In the genomic region with DNA sequence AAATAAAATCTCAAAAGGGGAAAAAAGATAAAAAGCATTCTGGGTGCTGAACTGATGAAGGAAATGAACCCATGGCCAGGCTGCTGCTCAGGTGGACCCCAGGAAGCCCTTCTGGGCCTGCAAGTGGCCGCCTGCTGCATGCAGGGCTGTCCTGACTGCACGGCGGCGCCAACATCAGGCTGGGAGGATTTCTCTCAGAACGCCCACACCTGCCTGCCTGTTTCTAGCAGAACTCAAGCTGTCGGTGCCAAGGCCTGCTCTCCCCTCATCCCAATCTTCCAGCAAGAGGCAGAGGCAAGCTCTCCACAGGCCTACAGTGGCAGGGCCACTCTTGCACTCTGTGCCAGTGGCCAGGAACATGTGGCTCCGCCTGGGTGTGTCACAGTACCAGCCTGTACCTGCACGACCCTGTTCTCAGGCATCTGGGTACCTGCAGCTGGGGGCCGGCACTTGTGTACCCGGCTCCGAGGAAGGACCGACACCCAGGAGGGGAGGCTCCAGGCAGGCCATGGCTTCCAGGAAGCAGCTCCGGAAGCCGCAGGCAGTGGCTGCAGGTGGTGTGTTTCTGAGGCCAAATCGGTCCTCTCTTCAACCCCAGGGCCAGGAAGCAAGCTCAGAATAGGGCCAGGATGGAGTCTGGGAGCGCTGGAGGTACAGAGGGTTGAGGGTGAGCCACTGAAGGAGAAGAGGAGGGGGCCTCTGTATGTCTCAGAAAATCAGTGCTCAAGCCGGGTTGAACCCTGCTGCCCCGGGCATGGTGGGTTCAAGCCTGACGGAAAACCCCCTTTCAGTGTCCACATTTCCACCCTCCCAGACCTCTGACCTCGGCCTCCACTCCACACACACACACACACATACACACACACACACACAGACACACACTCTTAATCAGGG, we compare ENCODE assay signal across 1 cellular context.
TF ChIP-seq lines count a peak whose summit lies in the region.

No MANE protein-coding gene starts in this region.

TF ChIP-seq in HEK293, 187 proteins besides CTCF, POLR2A, EP300 and RAD21 (continued from another document):
- TF ChIP-seq HIC1 (tag by site-specific recombination; IDR thresholded peaks at IDR 0.05) (no peak), SP7 (tag by site-specific recombination; IDR thresholded peaks at IDR 0.05) (no peak), RBAK (tag by site-specific recombination; IDR thresholded peaks at IDR 0.05) (no peak), ZNF350 (tag by site-specific recombination; IDR thresholded peaks at IDR 0.05) (no peak), TRIM28 (IDR thresholded peaks at IDR 0.05; ENCODE audit: borderline replicate concordance, low read length) (no peak), ZNF174 (tag by site-specific recombination; IDR thresholded peaks at IDR 0.05) (no peak), ZNF37A (tag by site-specific recombination; IDR thresholded peaks at IDR 0.05) (no peak), ZNF324 (tag by site-specific recombination; IDR thresholded peaks at IDR 0.05) (no peak)
- TF ChIP-seq, protein P1, sequence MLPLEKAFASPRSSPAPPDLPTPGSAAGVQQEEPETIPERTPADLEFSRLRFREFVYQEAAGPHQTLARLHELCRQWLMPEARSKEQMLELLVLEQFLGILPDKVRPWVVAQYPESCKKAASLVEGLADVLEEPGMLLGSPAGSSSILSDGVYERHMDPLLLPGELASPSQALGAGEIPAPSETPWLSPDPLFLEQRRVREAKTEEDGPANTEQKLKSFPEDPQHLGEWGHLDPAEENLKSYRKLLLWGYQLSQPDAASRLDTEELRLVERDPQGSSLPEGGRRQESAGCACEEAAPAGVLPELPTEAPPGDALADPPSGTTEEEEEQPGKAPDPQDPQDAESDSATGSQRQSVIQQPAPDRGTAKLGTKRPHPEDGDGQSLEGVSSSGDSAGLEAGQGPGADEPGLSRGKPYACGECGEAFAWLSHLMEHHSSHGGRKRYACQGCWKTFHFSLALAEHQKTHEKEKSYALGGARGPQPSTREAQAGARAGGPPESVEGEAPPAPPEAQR (tag by site-specific recombination; IDR thresholded peaks at IDR 0.05): no peak
- TF ChIP-seq, protein P2, sequence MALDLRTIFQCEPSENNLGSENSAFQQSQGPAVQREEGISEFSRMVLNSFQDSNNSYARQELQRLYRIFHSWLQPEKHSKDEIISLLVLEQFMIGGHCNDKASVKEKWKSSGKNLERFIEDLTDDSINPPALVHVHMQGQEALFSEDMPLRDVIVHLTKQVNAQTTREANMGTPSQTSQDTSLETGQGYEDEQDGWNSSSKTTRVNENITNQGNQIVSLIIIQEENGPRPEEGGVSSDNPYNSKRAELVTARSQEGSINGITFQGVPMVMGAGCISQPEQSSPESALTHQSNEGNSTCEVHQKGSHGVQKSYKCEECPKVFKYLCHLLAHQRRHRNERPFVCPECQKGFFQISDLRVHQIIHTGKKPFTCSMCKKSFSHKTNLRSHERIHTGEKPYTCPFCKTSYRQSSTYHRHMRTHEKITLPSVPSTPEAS (tag by site-specific recombination; IDR thresholded peaks at IDR 0.05): peak; percentile 78
